In the genomic region with DNA sequence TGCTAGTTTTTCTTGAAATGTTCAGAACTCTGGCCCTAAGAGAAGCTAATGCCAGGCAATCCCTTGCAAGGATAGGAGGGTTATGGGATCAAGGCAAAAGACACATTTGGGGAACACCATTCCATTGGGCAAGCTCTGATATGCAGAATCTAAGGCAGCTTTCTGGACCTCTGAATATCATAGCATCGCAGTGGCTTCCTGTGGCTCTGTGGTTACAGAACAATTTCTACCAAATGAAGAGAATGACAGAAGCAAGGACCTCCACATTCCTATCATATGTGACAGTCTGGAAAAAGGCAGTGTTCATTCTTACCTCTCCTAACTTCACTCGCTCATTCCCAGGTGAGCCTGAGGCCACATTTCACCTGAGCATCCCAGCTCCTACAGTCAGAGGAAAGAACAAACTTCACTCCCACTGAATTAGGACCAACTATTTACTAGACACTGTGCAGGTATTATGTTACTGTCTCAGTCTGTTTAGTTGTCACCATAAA, we compare ENCODE assay signal across 18 cellular contexts.
A peak's percentile ranks its signal among the peaks of the same experiment; 100 is the strongest.
DNase-seq lines count a peak whose midpoint lies in the region; ATAC-seq and TF ChIP-seq lines count a peak whose summit lies in the region.
"Had no signal": no experiment of that assay in that cellular context is flagged by ENCODE, and none has a peak within 500 bp of the region (broad histone marks: within the 10 kb centered on the region; RNA-seq: fewer than 3 reads in every experiment).

No MANE protein-coding gene starts in this region.

- H3K9me3 ChIP-seq in T-helper 17 cell (ENCODE audit: control insufficient read depth, low read length, poor library complexity, severe bottlenecking): no peaks in the 10 kb centered on the region
- H3K9me3 ChIP-seq: BLaER1, MG63, SJCRH30 had no signal

- H3K4me3 Mint-ChIP-seq in natural killer cell (peak overlapping the region; percentile 17), T-helper 17 cell (peak overlapping the region; percentile 52)
- no peak overlapping the region for H3K4me3 Mint-ChIP-seq in natural killer cell treated with Interleukin-12 subunit alpha and Interleukin-12 subunit beta and Interleukin-15 and Interleukin-18, amount 100 ng/mL, for 72 hours
- H3K4me3 Mint-ChIP-seq: HFFc6 had no signal

- no peaks in the 10 kb centered on the region for H3K36me3 Mint-ChIP-seq in natural killer cell
- no peaks in the 10 kb centered on the region for H3K36me3 Mint-ChIP-seq in natural killer cell treated with Interleukin-12 subunit alpha and Interleukin-12 subunit beta and Interleukin-15 and Interleukin-18, amount 100 ng/mL, for 72 hours
- no peaks in the 10 kb centered on the region for H3K36me3 Mint-ChIP-seq in T-helper 17 cell (ENCODE audit: low read depth)

- H3K27me3 Mint-ChIP-seq in natural killer cell (ENCODE audit: low read depth in 2 of 2): no peaks in the 10 kb centered on the region
- no peaks in the 10 kb centered on the region for H3K27me3 Mint-ChIP-seq in natural killer cell treated with Interleukin-12 subunit alpha and Interleukin-12 subunit beta and Interleukin-15 and Interleukin-18, amount 100 ng/mL, for 72 hours
- H3K27me3 Mint-ChIP-seq in T-helper 17 cell: no peaks in the 10 kb centered on the region

- ATAC-seq in natural killer cell (no peak), T-helper 17 cell (no peak), HG02610 (IDR thresholded peaks at IDR 0.05; ENCODE audit: unreplicated experiment) (no peak), GM21360 (IDR thresholded peaks at IDR 0.05; ENCODE audit: unreplicated experiment) (no peak)
- ATAC-seq in natural killer cell treated with Interleukin-12 subunit alpha and Interleukin-12 subunit beta and Interleukin-15 and Interleukin-18, amount 100 ng/mL, for 72 hours: no peak
- ATAC-seq: Panc1 had no signal

- no peak for DNase-seq in natural killer cell
- DNase-seq in natural killer cell treated with Interleukin-12 subunit alpha and Interleukin-12 subunit beta and Interleukin-15 and Interleukin-18, amount 100 ng/mL, for 72 hours (ENCODE audit: low spot score): no peak
- no peak for DNase-seq in T-helper 17 cell
- DNase-seq in kidney tubule cell (ENCODE audit: low spot score): peak; percentile 20
- no peak for DNase-seq in NCI-H2081 treated with DMSO at 0.1 percent for 48 hours (lab: John Stamatoyannopoulos, UW)
- DNase-seq in dedifferentiated amniotic fluid mesenchymal stem cell (ENCODE audit: extremely low spot score): no peak
- DNase-seq: DMS 273 treated with DMSO at 0.1 percent for 48 hours, H7, HFFc6, MG63, NCI-H1048, NCI-H1436, NCI-H2029 treated with DMSO at 0.1 percent for 48 hours, SJCRH30 had no signal

- peak overlapping the region; percentile 28 to 51 for H3K27ac Mint-ChIP-seq in natural killer cell
- H3K27ac Mint-ChIP-seq in natural killer cell treated with Interleukin-12 subunit alpha and Interleukin-12 subunit beta and Interleukin-15 and Interleukin-18, amount 100 ng/mL, for 72 hours: peak overlapping the region in 1 of 2 donors; percentile 34
- H3K27ac Mint-ChIP-seq in T-helper 17 cell: peak overlapping the region; percentile 3
- H3K27ac Mint-ChIP-seq: HFFc6 had no signal

- intact Hi-C loops in natural killer cell (cut with micrococcal nuclease): no loop called here

- no peaks in the 10 kb centered on the region for H3K9me3 Mint-ChIP-seq in natural killer cell
- no peaks in the 10 kb centered on the region for H3K9me3 Mint-ChIP-seq in natural killer cell treated with Interleukin-12 subunit alpha and Interleukin-12 subunit beta and Interleukin-15 and Interleukin-18, amount 100 ng/mL, for 72 hours

- TF ChIP-seq CTCF in natural killer cell (IDR thresholded peaks at IDR 0.05): no peak

- peaks cover 22 to 27% of the 10 kb centered on the region in 2 donors for H3K4me1 Mint-ChIP-seq in natural killer cell
- H3K4me1 Mint-ChIP-seq in natural killer cell treated with Interleukin-12 subunit alpha and Interleukin-12 subunit beta and Interleukin-15 and Interleukin-18, amount 100 ng/mL, for 72 hours (ENCODE audit: low read depth in 2 of 2): peaks cover 0 to 19% of the 10 kb centered on the region in 2 donors
- H3K4me1 Mint-ChIP-seq in T-helper 17 cell: peaks cover 15% of the 10 kb centered on the region
